19 cellular contexts compared by ENCODE assay signal in genomic region chr13:113094410-113094800, GRCh38. TPM values are rescaled to one million over a fixed set of nuclear protein-coding genes. Genes with fewer than 3 reads are reported as not detected.
"Had no signal": no experiment of that assay in that cellular context is flagged by ENCODE, and none has a peak within 500 bp of the region (broad histone marks: within the 10 kb centered on the region; RNA-seq: fewer than 3 reads in every experiment).

No MANE protein-coding gene starts in this region.

- H3K36me3 ChIP-seq: SJCRH30 had no signal

- H3K27me3 ChIP-seq: SJCRH30 had no signal

- DNase-seq: KBM-7, MM.1S, NCI-H1092 treated with DMSO at 0.1 percent for 48 hours, NCI-H1436, NCI-H187, NCI-H2029, NCI-H2081 treated with DMSO at 0.1 percent for 48 hours, NCI-H2171, NCI-H226, NCI-H446, NCI-H510A, NCI-H524 treated with DMSO at 0.1 percent for 48 hours, NCI-H774, RPMI8226, SHP77 treated with DMSO at 0.1 percent for 48 hours, SJCRH30 had no signal

- H3K4me3 ChIP-seq: SJCRH30 had no signal

- H3K27ac ChIP-seq: SJCRH30 had no signal

- H3K9me3 ChIP-seq: SJCRH30 had no signal

- ATAC-seq: SK-N-SH treated with all-trans-retinoic acid at 6 μM for 48 hours had no signal

RNA-seq across cellular contexts. Expression of gene F7, which starts 11.2 kb away (rescaled TPM):
- total RNA-seq: HT-29, M059J, SJCRH30 had no signal

RNA-seq across cellular contexts. Expression of gene F10, which starts 28.2 kb away (rescaled TPM):
- total RNA-seq: HT-29 had no signal
